ENCODE assay signal across 33 cellular contexts in genomic region chr5:96331681-96332361, GRCh38.
DNase-seq lines count a peak whose midpoint lies in the region; ATAC-seq, FAIRE-seq and TF ChIP-seq lines count a peak whose summit lies in the region.
"Had no signal": no experiment of that assay in that cellular context is flagged by ENCODE, and none has a peak within 500 bp of the region (broad histone marks: within the 10 kb centered on the region; RNA-seq: fewer than 3 reads in every experiment).

No MANE protein-coding gene starts in this region.

- no peak for FAIRE-seq in urothelium cell line (lab: Jason Lieb, UNC)
- FAIRE-seq: HTR-8/SVneo had no signal

- H3K27me3 ChIP-seq in BLaER1 treated with 17β-estradiol and CSF1 and Interleukin-3, amounts not matched to agents 10 nM and 100 nM: no peaks in the 10 kb centered on the region
- H3K27me3 ChIP-seq: BLaER1, gastroesophageal sphincter, left lung, MG63, Peyer's patch had no signal

- no peak overlapping the region; a peak in 1 of 20 replicates for H3K4me3 ChIP-seq in BLaER1 treated with 17β-estradiol and CSF1 and Interleukin-3, amounts not matched to agents 10 nM and 100 nM
- H3K4me3 ChIP-seq: BLaER1, coronary artery, gastroesophageal sphincter, left lung, MG63, Peyer's patch had no signal

- no peaks in the 10 kb centered on the region for H3K36me3 Mint-ChIP-seq in glutamatergic neuron (ENCODE audit: unreplicated experiment)
- H3K36me3 Mint-ChIP-seq in osteocyte (ENCODE audit: unreplicated experiment): no peaks in the 10 kb centered on the region
- no peaks in the 10 kb centered on the region for H3K36me3 Mint-ChIP-seq in activated CD4-positive, alpha-beta T cell treated with anti-CD3 and anti-CD28 coated beads, Interleukin-2, amount 10 ng/mL, durations not matched to agents 24 days and 14 days (ENCODE audit: low read depth)
- H3K36me3 Mint-ChIP-seq: activated naive CD4-positive, alpha-beta T cell treated with anti-CD3 and anti-CD28 coated beads, Interleukin-2, amount 50 U/mL, for 72 hours; immature natural killer cell; stimulated activated memory B cell treated with anti-CD40 and anti-IgM and Interleukin-4, amounts not matched to agents 10 μg/mL and 1 μg/mL and 100 μg/mL, for 72 hours; type B pancreatic cell had no signal

- peak overlapping the region in 2 of 11 experiments; percentile 29 to 30; a peak in 3 of 22 replicates for H3K9ac ChIP-seq in BLaER1 treated with 17β-estradiol and CSF1 and Interleukin-3, amounts not matched to agents 10 nM and 100 nM
- H3K9ac ChIP-seq: BLaER1 had no signal

- H3K9me3 ChIP-seq in BLaER1 treated with 17β-estradiol and CSF1 and Interleukin-3, amounts not matched to agents 10 nM and 100 nM (replicated peaks in 1 of 11): no peaks in the 10 kb centered on the region
- H3K9me3 ChIP-seq: BLaER1, gastroesophageal sphincter, left lung, MG63, Peyer's patch had no signal

- H3K27ac ChIP-seq in BLaER1 treated with 17β-estradiol and CSF1 and Interleukin-3, amounts not matched to agents 10 nM and 100 nM: peak overlapping the region in 5 of 11 experiments; percentile 9 to 68 (median 60); a peak in 11 of 22 replicates
- H3K27ac ChIP-seq: BLaER1, coronary artery, gastroesophageal sphincter, left lung had no signal

- H3K9me3 Mint-ChIP-seq in glutamatergic neuron (ENCODE audit: unreplicated experiment) (peaks cover 7% of the 10 kb centered on the region), osteocyte (ENCODE audit: unreplicated experiment) (no peaks in the 10 kb centered on the region)
- no peaks in the 10 kb centered on the region for H3K9me3 Mint-ChIP-seq in activated CD4-positive, alpha-beta T cell treated with anti-CD3 and anti-CD28 coated beads, Interleukin-2, amount 10 ng/mL, durations not matched to agents 24 days and 14 days
- H3K9me3 Mint-ChIP-seq: activated naive CD4-positive, alpha-beta T cell treated with anti-CD3 and anti-CD28 coated beads, Interleukin-2, amount 50 U/mL, for 72 hours; HFFc6; immature natural killer cell; stimulated activated memory B cell treated with anti-CD40 and anti-IgM and Interleukin-4, amounts not matched to agents 10 μg/mL and 1 μg/mL and 100 μg/mL, for 72 hours; type B pancreatic cell had no signal

- H3K4me1 ChIP-seq in BLaER1 treated with 17β-estradiol and CSF1 and Interleukin-3, amounts not matched to agents 10 nM and 100 nM: peaks cover 0 to 63% (median 28%) of the 10 kb centered on the region in 10 experiments; a peak in 16 of 20 replicates
- H3K4me1 ChIP-seq: BLaER1 had no signal

- H3K27ac Mint-ChIP-seq in glutamatergic neuron (ENCODE audit: unreplicated experiment): peak overlapping the region; percentile 24
- peak overlapping the region; percentile 32 for H3K27ac Mint-ChIP-seq in osteocyte (ENCODE audit: unreplicated experiment)
- no peak overlapping the region for H3K27ac Mint-ChIP-seq in activated CD4-positive, alpha-beta T cell treated with anti-CD3 and anti-CD28 coated beads, Interleukin-2, amount 10 ng/mL, durations not matched to agents 24 days and 14 days
- H3K27ac Mint-ChIP-seq: activated CD4-positive, alpha-beta T cell treated with anti-CD3 and anti-CD28 coated beads for 36 hours; activated naive CD4-positive, alpha-beta T cell treated with anti-CD3 and anti-CD28 coated beads, Interleukin-2, amount 50 U/mL, for 72 hours; immature natural killer cell; stimulated activated memory B cell treated with anti-CD40 and anti-IgM and Interleukin-4, amounts not matched to agents 10 μg/mL and 1 μg/mL and 100 μg/mL, for 72 hours had no signal

- no peak for TF ChIP-seq CTCF in glutamatergic neuron (IDR thresholded peaks at IDR 0.05; ENCODE audit: partially characterized antibody, unreplicated experiment)
- no peak for TF ChIP-seq CTCF in osteocyte (IDR thresholded peaks at IDR 0.05)

- ATAC-seq in HG03442 (IDR thresholded peaks at IDR 0.05; ENCODE audit: unreplicated experiment) (no peak), GM19463 (IDR thresholded peaks at IDR 0.05; ENCODE audit: unreplicated experiment) (no peak)
- ATAC-seq: activated CD4-positive, alpha-beta T cell treated with anti-CD3 and anti-CD28 coated beads for 36 hours; activated naive CD4-positive, alpha-beta T cell treated with anti-CD3 and anti-CD28 coated beads, Interleukin-2, amount 50 U/mL, for 72 hours; stimulated activated memory B cell treated with anti-CD40 and anti-IgM and Interleukin-4, amounts not matched to agents 10 μg/mL and 1 μg/mL and 100 μg/mL, for 72 hours had no signal

- DNase-seq in HT-29 (ENCODE audit: low spot score) (peak; percentile 14), glutamatergic neuron (no peak), osteocyte (ENCODE audit: extremely low spot score, unreplicated experiment) (no peak), urothelium cell line (ENCODE audit: low spot score) (no peak)
- DNase-seq in activated CD4-positive, alpha-beta T cell treated with anti-CD3 and anti-CD28 coated beads, Interleukin-2, amount 10 ng/mL, durations not matched to agents 24 days and 14 days: no peak
- DNase-seq: activated CD4-positive, alpha-beta T cell treated with anti-CD3 and anti-CD28 coated beads for 36 hours; activated CD8-positive, alpha-beta memory T cell treated with anti-CD3 and anti-CD28 coated beads for 24 hours; activated T-cell treated with anti-CD3 and anti-CD28 coated beads for 4 hours; COR-L47; DMS79; effector CD8-positive, alpha-beta T cell; GDM1; GOT3; HFFc6; immature natural killer cell; left lung; NCI-H1105 treated with DMSO at 0.1 percent for 48 hours; NCI-H2029; NCI-H524 treated with DMSO at 0.1 percent for 48 hours; SHP77; T-helper 9 cell had no signal

- H3K4me3 Mint-ChIP-seq in glutamatergic neuron (ENCODE audit: unreplicated experiment) (no peak overlapping the region), osteocyte (ENCODE audit: unreplicated experiment) (no peak overlapping the region)
- H3K4me3 Mint-ChIP-seq in activated CD4-positive, alpha-beta T cell treated with anti-CD3 and anti-CD28 coated beads, Interleukin-2, amount 10 ng/mL, durations not matched to agents 24 days and 14 days: no peak overlapping the region
- H3K4me3 Mint-ChIP-seq: activated CD4-positive, alpha-beta T cell treated with anti-CD3 and anti-CD28 coated beads for 36 hours; immature natural killer cell; stimulated activated memory B cell treated with anti-CD40 and anti-IgM and Interleukin-4, amounts not matched to agents 10 μg/mL and 1 μg/mL and 100 μg/mL, for 72 hours; type B pancreatic cell had no signal

- H3K4me1 Mint-ChIP-seq in glutamatergic neuron (ENCODE audit: low read depth, unreplicated experiment): peaks cover 51% of the 10 kb centered on the region
- H3K4me1 Mint-ChIP-seq in osteocyte (ENCODE audit: unreplicated experiment): peaks cover 64% of the 10 kb centered on the region
- H3K4me1 Mint-ChIP-seq in activated CD4-positive, alpha-beta T cell treated with anti-CD3 and anti-CD28 coated beads, Interleukin-2, amount 10 ng/mL, durations not matched to agents 24 days and 14 days: peaks cover 2% of the 10 kb centered on the region
- H3K4me1 Mint-ChIP-seq: immature natural killer cell had no signal

- H3K27me3 Mint-ChIP-seq in glutamatergic neuron (ENCODE audit: unreplicated experiment) (peaks cover 9% of the 10 kb centered on the region), osteocyte (ENCODE audit: unreplicated experiment) (no peaks in the 10 kb centered on the region)
- peaks cover 13% of the 10 kb centered on the region for H3K27me3 Mint-ChIP-seq in activated CD4-positive, alpha-beta T cell treated with anti-CD3 and anti-CD28 coated beads, Interleukin-2, amount 10 ng/mL, durations not matched to agents 24 days and 14 days
- H3K27me3 Mint-ChIP-seq: type B pancreatic cell had no signal

- no peaks in the 10 kb centered on the region for H3K36me3 ChIP-seq in BLaER1 treated with 17β-estradiol and CSF1 and Interleukin-3, amounts not matched to agents 10 nM and 100 nM
- H3K36me3 ChIP-seq: BLaER1, gastroesophageal sphincter, left lung, MG63, Peyer's patch had no signal

- H4K20me1 ChIP-seq in BLaER1 treated with 17β-estradiol and CSF1 and Interleukin-3, amounts not matched to agents 10 nM and 100 nM: no peaks in the 10 kb centered on the region
- H4K20me1 ChIP-seq: BLaER1 had no signal

- peak overlapping the region in 9 of 11 experiments; percentile 37 to 76 (median 62); a peak in 16 of 22 replicates for H3K4me2 ChIP-seq in BLaER1 treated with 17β-estradiol and CSF1 and Interleukin-3, amounts not matched to agents 10 nM and 100 nM
- H3K4me2 ChIP-seq: BLaER1 had no signal

- intact Hi-C loops in activated CD4-positive, alpha-beta T cell treated with anti-CD3 and anti-CD28 coated beads, Interleukin-2, amount 10 ng/mL, durations not matched to agents 24 days and 14 days (cut with micrococcal nuclease): loop anchor here (10.0 kb wide), 3 partner anchors 107 to 687 kb away; partner anchors contain the start of gene RFESD
